36 cellular contexts compared by ENCODE assay signal in genomic region chr1:9611716-9612115, GRCh38.
"Had no signal": no experiment of that assay in that cellular context is flagged by ENCODE, and none has a peak within 500 bp of the region (broad histone marks: within the 10 kb centered on the region; RNA-seq: fewer than 3 reads in every experiment).

No MANE protein-coding gene starts in this region.

- H3K27me3 ChIP-seq: MG63 had no signal

- DNase-seq: Kasumi-1, MG63, MM.1S, MV-4-11, NCI-H1048, NCI-H1092, NCI-H1092 treated with DMSO at 0.1 percent for 48 hours, NCI-H1105, NCI-H1105 treated with DMSO at 0.1 percent for 48 hours, NCI-H1417, NCI-H1417 treated with DMSO at 0.1 percent for 48 hours, NCI-H1436, NCI-H1436 treated with DMSO at 0.1 percent for 48 hours, NCI-H146, NCI-H1694, NCI-H1694 treated with DMSO at 0.1 percent for 48 hours, NCI-H187, NCI-H187 treated with DMSO at 0.1 percent for 48 hours, NCI-H1930, NCI-H2029, NCI-H2029 treated with DMSO at 0.1 percent for 48 hours, NCI-H2081, NCI-H2081 treated with DMSO at 0.1 percent for 48 hours, NCI-H2107, NCI-H2171, NCI-H2171 treated with DMSO at 0.1 percent for 48 hours, NCI-H2227 treated with DMSO at 0.1 percent for 48 hours, NCI-H226, NCI-H345, NCI-H446, NCI-H446 treated with DMSO at 0.1 percent for 48 hours, NCI-H510A, NCI-H510A treated with DMSO at 0.1 percent for 48 hours, NCI-H524, NCI-H524 treated with DMSO at 0.1 percent for 48 hours, NCI-H526 had no signal

- H3K9me3 ChIP-seq: MG63 had no signal

- H3K4me3 ChIP-seq: MG63 had no signal
